35 cellular contexts compared by ENCODE assay signal in the genomic region with DNA sequence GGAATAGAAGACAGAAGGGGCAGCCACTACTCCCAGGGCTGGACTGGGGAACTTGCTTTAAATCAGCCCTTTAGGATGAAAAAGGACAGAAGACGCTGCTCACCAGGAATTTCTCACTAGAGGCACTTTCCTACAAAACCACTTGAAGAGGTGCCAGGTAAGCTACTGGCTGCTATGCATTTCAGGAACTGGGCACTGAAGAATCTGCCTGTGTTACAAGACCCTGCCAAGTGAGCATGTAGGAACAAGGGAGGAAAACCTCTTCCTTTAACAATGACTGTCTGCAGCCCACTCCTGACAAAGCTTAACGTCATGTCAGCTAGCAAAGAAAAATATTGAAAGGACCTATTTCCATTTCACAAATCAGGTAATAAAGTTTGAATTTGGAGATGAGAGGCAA. TPM values are rescaled to one million over a fixed set of nuclear protein-coding genes. Genes with fewer than 3 reads are reported as not detected.
"Had no signal": no experiment of that assay in that cellular context is flagged by ENCODE, and none has a peak within 500 bp of the region (broad histone marks: within the 10 kb centered on the region; RNA-seq: fewer than 3 reads in every experiment).

No MANE protein-coding gene starts in this region.

- H3K9ac ChIP-seq: KMS-11 had no signal

- H3K9me3 ChIP-seq: ascending aorta, body of pancreas, breast epithelium, SJCRH30 had no signal

- DNase-seq: activated CD4-positive, alpha-beta T cell treated with anti-CD3 and anti-CD28 coated beads, Interleukin-2, amount 10 ng/mL, durations not matched to agents 24 days and 14 days; activated CD4-positive, alpha-beta T cell treated with anti-CD3 and anti-CD28 coated beads, Interleukin-2, amount 50 U/mL, for 4 hours; activated CD8-positive, alpha-beta T cell treated with anti-CD3 and anti-CD28 coated beads for 36 hours; activated gamma-delta T cell; activated naive CD4-positive, alpha-beta T cell treated with Interleukin-2 at 50 U/mL for 16 hours; activated naive CD8-positive, alpha-beta T cell treated with anti-CD3 and anti-CD28 coated beads, Interleukin-2, amount 10 ng/mL, durations not matched to agents 7 days and 5 days; activated T-cell treated with anti-CD3 and anti-CD28 coated beads, Interleukin-2, amount 50 U/mL, for 1 hour; activated T-cell treated with anti-CD3 and anti-CD28 coated beads, Interleukin-2, amount 50 U/mL, for 72 hours; amygdala; body of pancreas; caudate nucleus; cerebellar nuclear complex; MM.1S; NCI-H1092 treated with DMSO at 0.1 percent for 48 hours; NCI-H1436; NCI-H1694 treated with DMSO at 0.1 percent for 48 hours; NCI-H2029; NCI-H2171 treated with DMSO at 0.1 percent for 48 hours; NCI-H2227 treated with DMSO at 0.1 percent for 48 hours; NCI-H446 treated with DMSO at 0.1 percent for 48 hours; NCI-H524; OCI-M1; SHP77; SJCRH30; T1000 had no signal

- H3K4me1 Mint-ChIP-seq: activated CD4-positive, alpha-beta T cell treated with anti-CD3 and anti-CD28 coated beads, Interleukin-2, amount 10 ng/mL, durations not matched to agents 24 days and 14 days; activated naive CD4-positive, alpha-beta T cell treated with anti-CD3 and anti-CD28 coated beads, Interleukin-2, amount 50 U/mL, for 24 hours; activated naive CD8-positive, alpha-beta T cell treated with anti-CD3 and anti-CD28 coated beads, Interleukin-2, amount 10 ng/mL, durations not matched to agents 7 days and 5 days had no signal

- H3K27me3 Mint-ChIP-seq: activated CD4-positive, alpha-beta T cell treated with anti-CD3 and anti-CD28 coated beads, Interleukin-2, amount 10 ng/mL, durations not matched to agents 24 days and 14 days; activated CD8-positive, alpha-beta T cell treated with anti-CD3 and anti-CD28 coated beads for 36 hours; activated naive CD4-positive, alpha-beta T cell treated with anti-CD3 and anti-CD28 coated beads, Interleukin-2, amount 50 U/mL, for 24 hours; activated naive CD8-positive, alpha-beta T cell treated with anti-CD3 and anti-CD28 coated beads, Interleukin-2, amount 10 ng/mL, durations not matched to agents 7 days and 5 days had no signal

- H3K27me3 ChIP-seq: ascending aorta, body of pancreas, breast epithelium, SJCRH30 had no signal

- H3K4me2 ChIP-seq: KMS-11 had no signal

- H3K4me3 ChIP-seq: ascending aorta, body of pancreas, breast epithelium, SJCRH30, SK-N-MC had no signal

- H3K4me1 ChIP-seq: ascending aorta, body of pancreas, breast epithelium, SJCRH30 had no signal

- ATAC-seq: activated CD8-positive, alpha-beta T cell treated with anti-CD3 and anti-CD28 coated beads for 36 hours; activated T-cell treated with anti-CD3 and anti-CD28 coated beads, Interleukin-2, amount 50 U/mL, for 72 hours; body of pancreas had no signal

- H3K36me3 ChIP-seq: ascending aorta, breast epithelium, SJCRH30 had no signal

- H3K36me3 Mint-ChIP-seq: activated naive CD4-positive, alpha-beta T cell treated with anti-CD3 and anti-CD28 coated beads, Interleukin-2, amount 50 U/mL, for 24 hours; activated naive CD8-positive, alpha-beta T cell treated with anti-CD3 and anti-CD28 coated beads, Interleukin-2, amount 10 ng/mL, durations not matched to agents 7 days and 5 days had no signal

- H3K27ac Mint-ChIP-seq: activated CD4-positive, alpha-beta T cell treated with anti-CD3 and anti-CD28 coated beads, Interleukin-2, amount 10 ng/mL, durations not matched to agents 24 days and 14 days; activated CD8-positive, alpha-beta T cell treated with anti-CD3 and anti-CD28 coated beads for 36 hours; activated naive CD4-positive, alpha-beta T cell treated with anti-CD3 and anti-CD28 coated beads, Interleukin-2, amount 50 U/mL, for 24 hours; activated naive CD8-positive, alpha-beta T cell treated with anti-CD3 and anti-CD28 coated beads, Interleukin-2, amount 10 ng/mL, durations not matched to agents 7 days and 5 days; activated T-cell treated with anti-CD3 and anti-CD28 coated beads, Interleukin-2, amount 50 U/mL, for 72 hours; activated T-helper 2 cell treated with anti-CD3 and anti-CD28 coated beads, Interferon-gamma antibody, Interleukin-2, Interleukin-4, amounts not matched to agents 10 μg/mL and 5 μg/mL and 100 μg/mL, durations not matched to agents 14 hours and 24 hours and 36 hours had no signal

- H3K27ac ChIP-seq: ascending aorta, body of pancreas, breast epithelium, KMS-11, SJCRH30, SK-N-MC had no signal

- H3K9me3 Mint-ChIP-seq: activated CD4-positive, alpha-beta T cell treated with anti-CD3 and anti-CD28 coated beads, Interleukin-2, amount 10 ng/mL, durations not matched to agents 24 days and 14 days; activated naive CD4-positive, alpha-beta T cell treated with anti-CD3 and anti-CD28 coated beads, Interleukin-2, amount 50 U/mL, for 24 hours; activated naive CD8-positive, alpha-beta T cell treated with anti-CD3 and anti-CD28 coated beads, Interleukin-2, amount 10 ng/mL, durations not matched to agents 7 days and 5 days had no signal

- H3K4me3 Mint-ChIP-seq: activated CD4-positive, alpha-beta T cell treated with anti-CD3 and anti-CD28 coated beads, Interleukin-2, amount 10 ng/mL, durations not matched to agents 24 days and 14 days; activated CD8-positive, alpha-beta T cell treated with anti-CD3 and anti-CD28 coated beads for 36 hours; activated naive CD4-positive, alpha-beta T cell treated with anti-CD3 and anti-CD28 coated beads, Interleukin-2, amount 50 U/mL, for 24 hours; activated naive CD8-positive, alpha-beta T cell treated with anti-CD3 and anti-CD28 coated beads, Interleukin-2, amount 10 ng/mL, durations not matched to agents 7 days and 5 days; activated T-cell treated with anti-CD3 and anti-CD28 coated beads, Interleukin-2, amount 50 U/mL, for 72 hours had no signal

RNA-seq across cellular contexts. Expression of gene AGMO, which starts 5.8 kb away (rescaled TPM):
- total RNA-seq: activated CD4-positive, alpha-beta T cell treated with anti-CD3 and anti-CD28 coated beads, Interleukin-2, amount 10 ng/mL, durations not matched to agents 24 days and 14 days; activated CD8-positive, alpha-beta memory T cell treated with anti-CD3 and anti-CD28 coated beads for 36 hours; activated CD8-positive, alpha-beta T cell treated with anti-CD3 and anti-CD28 coated beads for 36 hours; activated naive CD8-positive, alpha-beta T cell treated with anti-CD3 and anti-CD28 coated beads, Interleukin-2, amount 10 ng/mL, durations not matched to agents 7 days and 5 days; activated T-cell treated with anti-CD3 and anti-CD28 coated beads, Interleukin-2, amount 50 U/mL, for 72 hours; activated T-helper 2 cell treated with anti-CD3 and anti-CD28 coated beads, Interferon-gamma antibody, Interleukin-2, Interleukin-4, amounts not matched to agents 10 μg/mL and 5 μg/mL and 100 μg/mL, durations not matched to agents 14 hours and 24 hours and 36 hours; ascending aorta; LHCN-M2; T-helper 1 cell treated with Interleukin-12 subunit alpha and Interleukin-12 subunit beta and Interleukin-4 antibody, amounts not matched to agents 30 ng/mL and 1 ng/mL, for 36 hours; T-helper 2 cell treated with Interferon-gamma antibody and Interleukin-4, amounts not matched to agents 100 ng/mL and 5 ng/mL, for 36 hours had no signal
